Comparison of ENCODE assay signal across 2 cellular contexts in genomic region chr12:65699251-65699650, GRCh38.
TF ChIP-seq lines count a peak whose summit lies in the region.

No MANE protein-coding gene starts in this region.

TF ChIP-seq in HCT116, 20 proteins besides CTCF, POLR2A, EP300 and RAD21 (continued from another document):
- TF ChIP-seq, protein P1, sequence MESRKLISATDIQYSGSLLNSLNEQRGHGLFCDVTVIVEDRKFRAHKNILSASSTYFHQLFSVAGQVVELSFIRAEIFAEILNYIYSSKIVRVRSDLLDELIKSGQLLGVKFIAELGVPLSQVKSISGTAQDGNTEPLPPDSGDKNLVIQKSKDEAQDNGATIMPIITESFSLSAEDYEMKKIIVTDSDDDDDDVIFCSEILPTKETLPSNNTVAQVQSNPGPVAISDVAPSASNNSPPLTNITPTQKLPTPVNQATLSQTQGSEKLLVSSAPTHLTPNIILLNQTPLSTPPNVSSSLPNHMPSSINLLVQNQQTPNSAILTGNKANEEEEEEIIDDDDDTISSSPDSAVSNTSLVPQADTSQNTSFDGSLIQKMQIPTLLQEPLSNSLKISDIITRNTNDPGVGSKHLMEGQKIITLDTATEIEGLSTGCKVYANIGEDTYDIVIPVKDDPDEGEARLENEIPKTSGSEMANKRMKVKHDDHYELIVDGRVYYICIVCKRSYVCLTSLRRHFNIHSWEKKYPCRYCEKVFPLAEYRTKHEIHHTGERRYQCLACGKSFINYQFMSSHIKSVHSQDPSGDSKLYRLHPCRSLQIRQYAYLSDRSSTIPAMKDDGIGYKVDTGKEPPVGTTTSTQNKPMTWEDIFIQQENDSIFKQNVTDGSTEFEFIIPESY (IDR thresholded peaks at IDR 0.05; ENCODE audit: extremely low read depth, insufficient replicate concordance, low read length) = no peak
- peak; percentile 28 for TF ChIP-seq SP1 (IDR thresholded peaks at IDR 0.05; ENCODE audit: low read depth)
- no peak; the same call in 1 of the 2 replicates for TF ChIP-seq CBX3 (IDR thresholded peaks at IDR 0.05; ENCODE audit: low read depth)
- TF ChIP-seq, protein P2, sequence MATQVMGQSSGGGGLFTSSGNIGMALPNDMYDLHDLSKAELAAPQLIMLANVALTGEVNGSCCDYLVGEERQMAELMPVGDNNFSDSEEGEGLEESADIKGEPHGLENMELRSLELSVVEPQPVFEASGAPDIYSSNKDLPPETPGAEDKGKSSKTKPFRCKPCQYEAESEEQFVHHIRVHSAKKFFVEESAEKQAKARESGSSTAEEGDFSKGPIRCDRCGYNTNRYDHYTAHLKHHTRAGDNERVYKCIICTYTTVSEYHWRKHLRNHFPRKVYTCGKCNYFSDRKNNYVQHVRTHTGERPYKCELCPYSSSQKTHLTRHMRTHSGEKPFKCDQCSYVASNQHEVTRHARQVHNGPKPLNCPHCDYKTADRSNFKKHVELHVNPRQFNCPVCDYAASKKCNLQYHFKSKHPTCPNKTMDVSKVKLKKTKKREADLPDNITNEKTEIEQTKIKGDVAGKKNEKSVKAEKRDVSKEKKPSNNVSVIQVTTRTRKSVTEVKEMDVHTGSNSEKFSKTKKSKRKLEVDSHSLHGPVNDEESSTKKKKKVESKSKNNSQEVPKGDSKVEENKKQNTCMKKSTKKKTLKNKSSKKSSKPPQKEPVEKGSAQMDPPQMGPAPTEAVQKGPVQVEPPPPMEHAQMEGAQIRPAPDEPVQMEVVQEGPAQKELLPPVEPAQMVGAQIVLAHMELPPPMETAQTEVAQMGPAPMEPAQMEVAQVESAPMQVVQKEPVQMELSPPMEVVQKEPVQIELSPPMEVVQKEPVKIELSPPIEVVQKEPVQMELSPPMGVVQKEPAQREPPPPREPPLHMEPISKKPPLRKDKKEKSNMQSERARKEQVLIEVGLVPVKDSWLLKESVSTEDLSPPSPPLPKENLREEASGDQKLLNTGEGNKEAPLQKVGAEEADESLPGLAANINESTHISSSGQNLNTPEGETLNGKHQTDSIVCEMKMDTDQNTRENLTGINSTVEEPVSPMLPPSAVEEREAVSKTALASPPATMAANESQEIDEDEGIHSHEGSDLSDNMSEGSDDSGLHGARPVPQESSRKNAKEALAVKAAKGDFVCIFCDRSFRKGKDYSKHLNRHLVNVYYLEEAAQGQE (IDR thresholded peaks at IDR 0.05; ENCODE audit: low read depth) = no peak
- TF ChIP-seq MAX (IDR thresholded peaks at IDR 0.05) = no peak
TF ChIP-seq in HCT116: peak in this region for 3.

TF ChIP-seq in SK-N-SH treated with all-trans-retinoic acid at 6 μM for 48 hours, 23 proteins besides CTCF, POLR2A, EP300 and RAD21 (continued from another document):
- TF ChIP-seq, protein P3, sequence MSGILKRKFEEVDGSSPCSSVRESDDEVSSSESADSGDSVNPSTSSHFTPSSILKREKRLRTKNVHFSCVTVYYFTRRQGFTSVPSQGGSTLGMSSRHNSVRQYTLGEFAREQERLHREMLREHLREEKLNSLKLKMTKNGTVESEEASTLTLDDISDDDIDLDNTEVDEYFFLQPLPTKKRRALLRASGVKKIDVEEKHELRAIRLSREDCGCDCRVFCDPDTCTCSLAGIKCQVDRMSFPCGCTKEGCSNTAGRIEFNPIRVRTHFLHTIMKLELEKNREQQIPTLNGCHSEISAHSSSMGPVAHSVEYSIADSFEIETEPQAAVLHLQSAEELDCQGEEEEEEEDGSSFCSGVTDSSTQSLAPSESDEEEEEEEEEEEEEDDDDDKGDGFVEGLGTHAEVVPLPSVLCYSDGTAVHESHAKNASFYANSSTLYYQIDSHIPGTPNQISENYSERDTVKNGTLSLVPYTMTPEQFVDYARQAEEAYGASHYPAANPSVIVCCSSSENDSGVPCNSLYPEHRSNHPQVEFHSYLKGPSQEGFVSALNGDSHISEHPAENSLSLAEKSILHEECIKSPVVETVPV (CRISPR knock-in tag; IDR thresholded peaks at IDR 0.05) = no peak
- no peak for TF ChIP-seq TOX (CRISPR knock-in tag; IDR thresholded peaks at IDR 0.05; ENCODE audit: borderline replicate concordance)
- no peak for TF ChIP-seq GLIS3 (CRISPR knock-in tag; IDR thresholded peaks at IDR 0.05)
- no peak for TF ChIP-seq ZFP3 (CRISPR knock-in tag; IDR thresholded peaks at IDR 0.05)
- no peak for TF ChIP-seq ESRRG (CRISPR knock-in tag; IDR thresholded peaks at IDR 0.05)
- no peak for TF ChIP-seq TSHZ2 (CRISPR knock-in tag; IDR thresholded peaks at IDR 0.05)
- TF ChIP-seq, protein P4, sequence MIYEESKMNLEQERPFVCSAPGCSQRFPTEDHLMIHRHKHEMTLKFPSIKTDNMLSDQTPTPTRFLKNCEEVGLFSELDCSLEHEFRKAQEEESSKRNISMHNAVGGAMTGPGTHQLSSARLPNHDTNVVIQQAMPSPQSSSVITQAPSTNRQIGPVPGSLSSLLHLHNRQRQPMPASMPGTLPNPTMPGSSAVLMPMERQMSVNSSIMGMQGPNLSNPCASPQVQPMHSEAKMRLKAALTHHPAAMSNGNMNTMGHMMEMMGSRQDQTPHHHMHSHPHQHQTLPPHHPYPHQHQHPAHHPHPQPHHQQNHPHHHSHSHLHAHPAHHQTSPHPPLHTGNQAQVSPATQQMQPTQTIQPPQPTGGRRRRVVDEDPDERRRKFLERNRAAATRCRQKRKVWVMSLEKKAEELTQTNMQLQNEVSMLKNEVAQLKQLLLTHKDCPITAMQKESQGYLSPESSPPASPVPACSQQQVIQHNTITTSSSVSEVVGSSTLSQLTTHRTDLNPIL (CRISPR knock-in tag; IDR thresholded peaks at IDR 0.05; ENCODE audit: low read depth) = no peak
- no peak for TF ChIP-seq ZFP30 (CRISPR knock-in tag; IDR thresholded peaks at IDR 0.05)
- TF ChIP-seq CSDC2 (CRISPR knock-in tag; IDR thresholded peaks at IDR 0.05) = no peak
